In the genomic region with DNA sequence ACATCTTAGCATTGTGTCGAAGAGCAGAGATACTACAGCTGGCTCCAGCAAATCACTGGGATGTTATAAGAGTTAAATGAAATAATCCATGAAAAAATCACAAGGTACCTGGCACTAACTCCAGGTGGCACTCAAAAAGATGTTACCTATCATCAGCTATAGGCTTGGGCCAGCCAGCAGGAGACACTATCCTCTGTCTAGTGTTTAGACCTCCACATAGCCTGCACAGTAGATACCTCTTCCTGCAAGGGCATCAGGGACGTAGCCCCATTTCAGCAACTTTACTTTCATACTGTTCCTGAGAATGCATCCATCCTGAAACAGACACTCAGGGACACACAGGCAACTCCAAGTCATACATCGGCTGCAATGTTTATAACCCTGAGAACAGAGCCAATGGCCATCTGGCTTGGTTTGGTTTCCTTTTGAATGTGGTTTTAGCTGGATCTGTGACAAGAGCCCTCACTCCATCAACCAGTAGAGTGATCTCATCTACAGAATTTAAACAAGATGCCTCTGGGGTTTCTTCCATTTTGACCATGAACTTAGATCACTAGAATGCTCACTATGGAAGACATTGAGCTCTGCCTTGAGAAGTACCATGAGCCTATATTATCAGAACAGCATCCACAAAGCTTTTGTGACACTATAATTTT, we compare ENCODE assay signal across 12 cellular contexts.
DNase-seq lines count a peak whose midpoint lies in the region; ATAC-seq, FAIRE-seq and TF ChIP-seq lines count a peak whose summit lies in the region.
"Had no signal": no experiment of that assay in that cellular context is flagged by ENCODE, and none has a peak within 500 bp of the region (broad histone marks: within the 10 kb centered on the region; RNA-seq: fewer than 3 reads in every experiment).

No MANE protein-coding gene starts in this region.

- DNase-seq in DND-41 (peak; percentile 17), HCEC 1CT (peak; percentile 73), SK-N-SH (no peak), HepG2 (ENCODE audit: low spot score) (no peak), NCI-H1436 (lab: John Stamatoyannopoulos, UW) (no peak), pons (ENCODE audit: low spot score) (no peak), neural progenitor cell (ENCODE audit: low spot score) (no peak), SW480 (ENCODE audit: low spot score) (no peak)
- DNase-seq: activated naive CD4-positive, alpha-beta T cell treated with Interleukin-2 at 50 U/mL for 16 hours; GOT3; NCI-H1092 treated with DMSO at 0.1 percent for 48 hours had no signal

- no peaks in the 10 kb centered on the region for H3K9me3 Mint-ChIP-seq in neural progenitor cell

- TF ChIP-seq POLR2A in HepG2 (IDR thresholded peaks at IDR 0.05; ENCODE audit: insufficient read depth in 1 of 2, low read depth in 2 of 2, low read length in 2 of 2), result no peak

- ATAC-seq in DND-41 (ENCODE audit: insufficient read depth, low read depth) (peak; percentile 65), HepG2 (peak; percentile 55)

- H3K27ac ChIP-seq in DND-41 (ENCODE audit: low read length) (peak overlapping the region; percentile 67), SK-N-SH (ENCODE audit: low read depth in 2 of 2, low read length in 1 of 2) (no peak overlapping the region), HepG2 (ENCODE audit: extremely low read length, insufficient read depth, low read length) (no peak overlapping the region), neural progenitor cell (no peak overlapping the region)

- BruUV-seq in HepG2 (replicated peaks; lab: Mats Ljungman, UMichigan), result no TSS peak

- H2AFZ ChIP-seq in DND-41 (ENCODE audit: low read depth, low read length), result peak overlapping the region; percentile 44; the same call in 1 of the 2 replicates
- no peak overlapping the region for H2AFZ ChIP-seq in SK-N-SH (ENCODE audit: low read depth)
- no peak overlapping the region for H2AFZ ChIP-seq in HepG2 (ENCODE audit: low read length)
- no peak overlapping the region for H2AFZ ChIP-seq in neural progenitor cell (replicated peaks)

- no peaks in the 10 kb centered on the region for H3K79me2 ChIP-seq in DND-41 (ENCODE audit: insufficient read depth, low read length)
- no peaks in the 10 kb centered on the region for H3K79me2 ChIP-seq in SK-N-SH (ENCODE audit: insufficient read depth)
- no peaks in the 10 kb centered on the region for H3K79me2 ChIP-seq in HepG2 (ENCODE audit: insufficient read depth, low read length)
- H3K79me2 ChIP-seq in neural progenitor cell (ENCODE audit: low read depth), result peaks cover 27% of the 10 kb centered on the region

- no peak overlapping the region for H3K4me3 Mint-ChIP-seq in neural progenitor cell

- FAIRE-seq in HepG2 (lab: Jason Lieb, UNC), result no peak
- FAIRE-seq: frontal cortex had no signal

- H4K20me1 ChIP-seq in DND-41 (ENCODE audit: insufficient read depth, low read length) (no peaks in the 10 kb centered on the region), SK-N-SH (ENCODE audit: insufficient read depth) (no peaks in the 10 kb centered on the region), HepG2 (ENCODE audit: insufficient read depth, low read length) (no peaks in the 10 kb centered on the region), neural progenitor cell (ENCODE audit: low read depth) (peaks cover 10% of the 10 kb centered on the region)

- peaks cover 34% of the 10 kb centered on the region for H3K36me3 Mint-ChIP-seq in neural progenitor cell

- TF ChIP-seq CTCF in DND-41 (IDR thresholded peaks at IDR 0.05; ENCODE audit: borderline replicate concordance, extremely low read depth, low read length, poor library complexity, severe bottlenecking) (no peak), SK-N-SH (IDR thresholded peaks at IDR 0.05) (no peak), HepG2 (CRISPR knock-in tag; IDR thresholded peaks at IDR 0.05) (no peak), neural progenitor cell (IDR thresholded peaks at IDR 0.05) (no peak)

- H3K4me1 ChIP-seq in DND-41 (ENCODE audit: insufficient read depth, low read length) (peaks cover 30% of the 10 kb centered on the region), SK-N-SH (ENCODE audit: control insufficient read depth in 1 of 2, insufficient read depth in 2 of 2, low read depth in 1 of 2, low read length in 1 of 2) (no peaks in the 10 kb centered on the region), HepG2 (ENCODE audit: insufficient read depth, low read length) (0 out of 2 replicates have a peak, but pooled peaks cover 2% of the 10 kb centered on the region), neural progenitor cell (peaks cover 43% of the 10 kb centered on the region)

- H3K4me2 ChIP-seq in DND-41 (ENCODE audit: insufficient read depth, low read length) (peak overlapping the region; percentile 43), SK-N-SH (no peak overlapping the region), HepG2 (ENCODE audit: low read depth, low read length) (no peak overlapping the region), neural progenitor cell (no peak overlapping the region)

- H3K27me3 ChIP-seq in DND-41 (ENCODE audit: insufficient read depth, low read length, poor library complexity), result no peaks in the 10 kb centered on the region
- no peaks in the 10 kb centered on the region for H3K27me3 ChIP-seq in SK-N-SH (ENCODE audit: insufficient read depth)
- no peaks in the 10 kb centered on the region for H3K27me3 ChIP-seq in HepG2 (ENCODE audit: control insufficient read depth in 1 of 2, insufficient read depth in 2 of 2, low read length in 2 of 2)
- H3K27me3 ChIP-seq in neural progenitor cell, result no peaks in the 10 kb centered on the region

- WGBS in SK-N-SH (ENCODE audit: low lambda C conversion rate), result 92% methylated on average over 3 of the region's 3 CpGs
- 98% methylated on average over 3 of the region's 3 CpGs for WGBS in HepG2 (ENCODE audit: low lambda C conversion rate)

- TF ChIP-seq EP300 in SK-N-SH (IDR thresholded peaks at IDR 0.05; ENCODE audit: borderline replicate concordance in 1 of 2, low read depth in 1 of 2, low read length in 1 of 2) (no peak), HepG2 (IDR thresholded peaks at IDR 0.05; ENCODE audit: low read depth in 2 of 2, low read length in 2 of 2) (no peak), HepG2 (CRISPR knock-in tag; IDR thresholded peaks at IDR 0.05; ENCODE audit: borderline replicate concordance) (no peak)

- POLR2A ChIA-PET in SK-N-SH (lab: Yijun Ruan, JAX), result no interaction called here
- POLR2A ChIA-PET in HepG2 (lab: Yijun Ruan, JAX), result no interaction called here

- no peak for TF ChIP-seq RAD21 in SK-N-SH (IDR thresholded peaks at IDR 0.05; ENCODE audit: low read length)
- TF ChIP-seq RAD21 in HepG2 (CRISPR knock-in tag; IDR thresholded peaks at IDR 0.05), result no peak

- H3K9me3 ChIP-seq in DND-41 (ENCODE audit: insufficient read depth, low read length, severe bottlenecking) (no peaks in the 10 kb centered on the region), SK-N-SH (no peaks in the 10 kb centered on the region), HepG2 (ENCODE audit: low read length) (no peaks in the 10 kb centered on the region), neural progenitor cell (ENCODE audit: low read depth) (no peaks in the 10 kb centered on the region)

- H3K9ac ChIP-seq in DND-41 (ENCODE audit: low read depth, low read length) (no peak overlapping the region), SK-N-SH (no peak overlapping the region), HepG2 (ENCODE audit: insufficient read depth, low read depth, low read length) (no peak overlapping the region), neural progenitor cell (no peak overlapping the region)

- H3F3A ChIP-seq in SK-N-SH (replicated peaks; ENCODE audit: insufficient read depth), result no peaks in the 10 kb centered on the region
- H3F3A ChIP-seq in neural progenitor cell (ENCODE audit: low read depth), result peaks cover 41% of the 10 kb centered on the region

- CTCF ChIA-PET in SK-N-SH (lab: Yijun Ruan, JAX) (no interaction called here), HepG2 (lab: Yijun Ruan, JAX; ENCODE audit: low intra/inter-chr PET ratio, low total read pairs) (no interaction called here)

- intact Hi-C loops in HepG2 (cut with micrococcal nuclease; ENCODE audit: unreplicated experiment), result no loop called here

- in situ Hi-C loops in HepG2 (cut with HindIII; ENCODE audit: extremely low pct_ligation_motif_present, low pct_unique_long_range_greater_than_20kb), result no loop called here

- H3K36me3 ChIP-seq in DND-41 (ENCODE audit: insufficient read depth, low read length) (peaks cover 8% of the 10 kb centered on the region), SK-N-SH (replicated peaks in 1 of 2; ENCODE audit: control insufficient read depth in 1 of 2, insufficient read depth in 2 of 2, low read length in 1 of 2) (peaks cover 4 to 13% of the 10 kb centered on the region in 2 experiments), HepG2 (replicated peaks in 1 of 2; ENCODE audit: control insufficient read depth in 1 of 2, insufficient read depth in 2 of 2, low read length in 2 of 2) (peaks cover 14 to 68% of the 10 kb centered on the region in 2 experiments), neural progenitor cell (no peaks in the 10 kb centered on the region)

- H3K4me1 Mint-ChIP-seq in neural progenitor cell, result peaks cover 53% of the 10 kb centered on the region

- H3K4me3 ChIP-seq in DND-41 (ENCODE audit: low read depth in 1 of 2, low read length in 2 of 2), result peak overlapping the region in 1 of 2 experiments; percentile 22; a peak in 1 of 4 replicates
- H3K4me3 ChIP-seq in SK-N-SH (ENCODE audit: low read depth in 2 of 2, low read length in 1 of 2), result no peak overlapping the region
- no peak overlapping the region for H3K4me3 ChIP-seq in HepG2 (replicated peaks in 1 of 3; ENCODE audit: insufficient read depth in 1 of 3, low read depth in 2 of 3, low read length in 3 of 3)
- H3K4me3 ChIP-seq in neural progenitor cell, result no peak overlapping the region

- no peaks in the 10 kb centered on the region for H3K9me2 ChIP-seq in SK-N-SH

- no peak overlapping the region for H3K27ac Mint-ChIP-seq in neural progenitor cell

- peaks cover 9% of the 10 kb centered on the region for H3K27me3 Mint-ChIP-seq in neural progenitor cell (ENCODE audit: insufficient read depth, low read depth)

TF ChIP-seq in SK-N-SH, 30 proteins besides CTCF, POLR2A, EP300 and RAD21:
- TF ChIP-seq RFX5 (IDR thresholded peaks at IDR 0.05; ENCODE audit: low read length) (no peak), TCF12 (IDR thresholded peaks at IDR 0.05) (peak; percentile 38; the same call in 1 of the 2 replicates)

TF ChIP-seq in HepG2, 621 proteins besides CTCF, POLR2A, EP300 and RAD21 (continues in another document):
- TF ChIP-seq, protein P1, sequence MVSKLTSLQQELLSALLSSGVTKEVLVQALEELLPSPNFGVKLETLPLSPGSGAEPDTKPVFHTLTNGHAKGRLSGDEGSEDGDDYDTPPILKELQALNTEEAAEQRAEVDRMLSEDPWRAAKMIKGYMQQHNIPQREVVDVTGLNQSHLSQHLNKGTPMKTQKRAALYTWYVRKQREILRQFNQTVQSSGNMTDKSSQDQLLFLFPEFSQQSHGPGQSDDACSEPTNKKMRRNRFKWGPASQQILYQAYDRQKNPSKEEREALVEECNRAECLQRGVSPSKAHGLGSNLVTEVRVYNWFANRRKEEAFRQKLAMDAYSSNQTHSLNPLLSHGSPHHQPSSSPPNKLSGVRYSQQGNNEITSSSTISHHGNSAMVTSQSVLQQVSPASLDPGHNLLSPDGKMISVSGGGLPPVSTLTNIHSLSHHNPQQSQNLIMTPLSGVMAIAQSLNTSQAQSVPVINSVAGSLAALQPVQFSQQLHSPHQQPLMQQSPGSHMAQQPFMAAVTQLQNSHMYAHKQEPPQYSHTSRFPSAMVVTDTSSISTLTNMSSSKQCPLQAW (CRISPR knock-in tag; IDR thresholded peaks at IDR 0.05), result no peak
- TF ChIP-seq SMARCC2 (IDR thresholded peaks at IDR 0.05) (no peak), REPIN1 (CRISPR knock-in tag; IDR thresholded peaks at IDR 0.05; ENCODE audit: borderline replicate concordance, low read depth) (no peak)

Comparison
In these comparisons a context has a peak if more than half of its experiments do, and no peak if none do; other contexts are left out.
1. DNase-seq: peak in DND-41 (single experiment) and HCEC 1CT (single experiment); none in SK-N-SH (single experiment), HepG2 (single experiment), NCI-H1436 (single experiment), pons (single experiment), neural progenitor cell (single experiment) and SW480 (single experiment).